Comparison of ENCODE assay signal across 11 cellular contexts in genomic region chr5:78886650-78887230, GRCh38.
DNase-seq lines count a peak whose midpoint lies in the region; ATAC-seq and TF ChIP-seq lines count a peak whose summit lies in the region.
"Had no signal": no experiment of that assay in that cellular context is flagged by ENCODE, and none has a peak within 500 bp of the region (broad histone marks: within the 10 kb centered on the region; RNA-seq: fewer than 3 reads in every experiment).

No MANE protein-coding gene starts in this region.

- H3K27ac ChIP-seq in OCI-LY3 (ENCODE audit: low read length) (no peak overlapping the region), esophagus squamous epithelium (no peak overlapping the region)

- H3K4me3 Mint-ChIP-seq in activated CD8-positive, alpha-beta T cell treated with anti-CD3 and anti-CD28 coated beads for 36 hours = no peak overlapping the region
- H3K4me3 Mint-ChIP-seq in activated CD8-positive, alpha-beta T cell treated with anti-CD3 and anti-CD28 coated beads, Interleukin-2, amount 10 ng/mL, durations not matched to agents 7 days and 5 days = no peak overlapping the region

- H3K4me2 ChIP-seq in OCI-LY3 (ENCODE audit: low read length) = no peak overlapping the region

- H2AFZ ChIP-seq in OCI-LY3 (ENCODE audit: low read depth, low read length) = no peak overlapping the region

- 73 to 91% methylated on average over 2 of the region's 2 CpGs for WGBS in esophagus squamous epithelium, 2 donors

- intact Hi-C loops in activated CD8-positive, alpha-beta T cell treated with anti-CD3 and anti-CD28 coated beads for 36 hours (cut with micrococcal nuclease) = loop anchor here (10.0 kb wide), 1 partner anchor 88 kb away; no protein-coding TSS in a partner anchor
- intact Hi-C loops in esophagus squamous epithelium (cut with DNase I) (no loop called here), sciatic nerve (cut with DNase I) (no loop called here)

- H3K9ac ChIP-seq in OCI-LY3 (ENCODE audit: low read length) = no peak overlapping the region

- H3K4me3 ChIP-seq in OCI-LY3 (ENCODE audit: low read length) (no peak overlapping the region), esophagus squamous epithelium (no peak overlapping the region)

- H3K36me3 ChIP-seq in OCI-LY3 (replicated peaks; ENCODE audit: low read depth, low read length) (peaks cover 4% of the 10 kb centered on the region), esophagus squamous epithelium (no peaks in the 10 kb centered on the region)

- H3K27ac Mint-ChIP-seq in activated CD8-positive, alpha-beta T cell treated with anti-CD3 and anti-CD28 coated beads for 36 hours = no peak overlapping the region
- H3K27ac Mint-ChIP-seq in activated CD8-positive, alpha-beta T cell treated with anti-CD3 and anti-CD28 coated beads, Interleukin-2, amount 10 ng/mL, durations not matched to agents 7 days and 5 days = no peak overlapping the region

- H3K4me1 ChIP-seq in OCI-LY3 (ENCODE audit: low read length) (peaks cover 25% of the 10 kb centered on the region), esophagus squamous epithelium (peaks cover 0 to 7% (median 0%) of the 10 kb centered on the region in 3 donors)

- peak; percentile 78 for TF ChIP-seq CTCF in activated CD8-positive, alpha-beta T cell treated with anti-CD3 and anti-CD28 coated beads for 36 hours (IDR thresholded peaks at IDR 0.05)
- TF ChIP-seq CTCF in OCI-LY3 (IDR thresholded peaks at IDR 0.05; ENCODE audit: low read depth, low read length) (peak; percentile 71), esophagus squamous epithelium (IDR thresholded peaks at IDR 0.05) (peak in 4 of 6 experiments; percentile 10 to 49 (median 29))

- DNase-seq in activated CD8-positive, alpha-beta T cell treated with anti-CD3 and anti-CD28 coated beads for 36 hours = no peak
- DNase-seq in activated CD8-positive, alpha-beta T cell treated with anti-CD3 and anti-CD28 coated beads, Interleukin-2, amount 10 ng/mL, durations not matched to agents 7 days and 5 days = no peak
- no peak for DNase-seq in esophagus squamous epithelium (lab: John Stamatoyannopoulos, UW)
- DNase-seq in superior temporal gyrus (ENCODE audit: extremely low spot score) = peak; percentile 50
- DNase-seq in sciatic nerve (ENCODE audit: low spot score) = no peak
- no peak for DNase-seq in occipital lobe (lab: John Stamatoyannopoulos, UW)
- DNase-seq in foreskin melanocyte = no peak
- DNase-seq: activated naive CD4-positive, alpha-beta T cell treated with Interleukin-2 at 50 U/mL for 16 hours; EL; stimulated activated CD8-positive, alpha-beta memory T cell treated with anti-CD3 and anti-CD28 coated beads, Interleukin-4, amount 100 ng/mL, for 48 hours had no signal

- CTCF ChIA-PET in activated CD8-positive, alpha-beta T cell treated with anti-CD3 and anti-CD28 coated beads for 36 hours (lab: Charles Lee) = interaction anchor here (0.7 to 3.2 kb wide), 10 partner anchors 9 to 246 kb away, joined by 3 to 14 read pairs (median 4); no protein-coding TSS in a partner anchor
- CTCF ChIA-PET in activated CD8-positive, alpha-beta T cell treated with anti-CD3 and anti-CD28 coated beads, Interleukin-2, amount 10 ng/mL, durations not matched to agents 7 days and 5 days (lab: Charles Lee) = interaction anchor here (1.5 to 4.3 kb wide), 2 partner anchors 12 to 246 kb away, joined by 6 to 32 read pairs; no protein-coding TSS in a partner anchor

- H3K9me3 Mint-ChIP-seq in activated CD8-positive, alpha-beta T cell treated with anti-CD3 and anti-CD28 coated beads for 36 hours = peaks cover 1% of the 10 kb centered on the region
- H3K9me3 Mint-ChIP-seq in activated CD8-positive, alpha-beta T cell treated with anti-CD3 and anti-CD28 coated beads, Interleukin-2, amount 10 ng/mL, durations not matched to agents 7 days and 5 days (ENCODE audit: insufficient read depth) = no peaks in the 10 kb centered on the region

- POLR2A ChIA-PET in activated CD8-positive, alpha-beta T cell treated with anti-CD3 and anti-CD28 coated beads for 36 hours (lab: Charles Lee) = no interaction called here
- POLR2A ChIA-PET in activated CD8-positive, alpha-beta T cell treated with anti-CD3 and anti-CD28 coated beads, Interleukin-2, amount 10 ng/mL, durations not matched to agents 7 days and 5 days (lab: Charles Lee) = interaction anchor here (0.7 kb wide), 1 partner anchor 1054 kb away, joined by 3 read pairs; no protein-coding TSS in a partner anchor

- H3K79me2 ChIP-seq in OCI-LY3 (ENCODE audit: low read length) = no peaks in the 10 kb centered on the region

- peaks cover 15% of the 10 kb centered on the region; the same call in 1 of the 2 replicates for H3K27me3 ChIP-seq in OCI-LY3 (ENCODE audit: low read depth, low read length)
- H3K27me3 ChIP-seq in esophagus squamous epithelium = no peaks in the 10 kb centered on the region

- peaks cover 33% of the 10 kb centered on the region for H4K20me1 ChIP-seq in OCI-LY3 (ENCODE audit: insufficient read depth, low read length)

- no peak for ATAC-seq in activated CD8-positive, alpha-beta T cell treated with anti-CD3 and anti-CD28 coated beads for 36 hours
- no peak for ATAC-seq in activated CD8-positive, alpha-beta T cell treated with anti-CD3 and anti-CD28 coated beads, Interleukin-2, amount 10 ng/mL, durations not matched to agents 7 days and 5 days
- no peak for ATAC-seq in sciatic nerve

- no peaks in the 10 kb centered on the region for H3K27me3 Mint-ChIP-seq in activated CD8-positive, alpha-beta T cell treated with anti-CD3 and anti-CD28 coated beads for 36 hours
- H3K27me3 Mint-ChIP-seq in activated CD8-positive, alpha-beta T cell treated with anti-CD3 and anti-CD28 coated beads, Interleukin-2, amount 10 ng/mL, durations not matched to agents 7 days and 5 days (ENCODE audit: low read depth) = peaks cover 7% of the 10 kb centered on the region

- peaks cover 4% of the 10 kb centered on the region for H3K36me3 Mint-ChIP-seq in activated CD8-positive, alpha-beta T cell treated with anti-CD3 and anti-CD28 coated beads for 36 hours (ENCODE audit: low read depth)
- H3K36me3 Mint-ChIP-seq in activated CD8-positive, alpha-beta T cell treated with anti-CD3 and anti-CD28 coated beads, Interleukin-2, amount 10 ng/mL, durations not matched to agents 7 days and 5 days (ENCODE audit: low read depth) = peaks cover 9% of the 10 kb centered on the region

- peaks cover 20% of the 10 kb centered on the region for H3K4me1 Mint-ChIP-seq in activated CD8-positive, alpha-beta T cell treated with anti-CD3 and anti-CD28 coated beads for 36 hours (ENCODE audit: low read depth)
- peaks cover 24% of the 10 kb centered on the region for H3K4me1 Mint-ChIP-seq in activated CD8-positive, alpha-beta T cell treated with anti-CD3 and anti-CD28 coated beads, Interleukin-2, amount 10 ng/mL, durations not matched to agents 7 days and 5 days (ENCODE audit: low read depth)

- H3K9me3 ChIP-seq in OCI-LY3 (ENCODE audit: insufficient read depth, low read length) (no peaks in the 10 kb centered on the region), esophagus squamous epithelium (no peaks in the 10 kb centered on the region)

- TF ChIP-seq POLR2A in esophagus squamous epithelium (IDR thresholded peaks at IDR 0.05) = no peak
